In the genomic region with DNA sequence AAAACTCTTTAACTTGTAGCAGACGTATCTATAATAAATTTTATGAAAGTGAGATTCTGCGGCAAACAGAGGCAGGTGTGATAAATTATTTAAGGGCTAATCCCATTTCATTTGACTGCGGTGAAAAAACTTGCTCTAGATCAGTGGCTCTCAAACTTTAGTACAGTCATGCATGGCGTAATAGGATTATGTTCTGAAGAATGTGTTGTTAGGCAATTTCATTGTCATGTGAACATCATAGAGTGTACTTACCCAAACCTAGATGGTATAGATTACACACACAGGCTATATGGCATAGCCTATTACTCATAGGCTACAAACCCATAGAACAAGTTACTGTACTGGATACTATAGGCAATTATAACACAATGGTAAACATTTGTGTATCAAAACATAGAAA, we compare ENCODE assay signal across 15 cellular contexts.
DNase-seq lines count a peak whose midpoint lies in the region; FAIRE-seq and TF ChIP-seq lines count a peak whose summit lies in the region.
"Had no signal": no experiment of that assay in that cellular context is flagged by ENCODE, and none has a peak within 500 bp of the region (broad histone marks: within the 10 kb centered on the region; RNA-seq: fewer than 3 reads in every experiment).

No MANE protein-coding gene starts in this region.

- 0 out of 2 replicates have a peak overlapping the region, but pooled peaks have one; percentile 5 for H3K27ac ChIP-seq in GM23248
- no peak overlapping the region for H3K27ac ChIP-seq in astrocyte (ENCODE audit: low read depth, low read length)
- H3K27ac ChIP-seq in mesenchymal stem cell (ENCODE audit: low read length, poor library complexity, severe bottlenecking) = no peak overlapping the region
- no peak overlapping the region for H3K27ac ChIP-seq in coronary artery
- H3K27ac ChIP-seq: sigmoid colon, SJSA1 had no signal

- H3K36me3 Mint-ChIP-seq in astrocyte (ENCODE audit: low read depth, unreplicated experiment) = peaks cover 21% of the 10 kb centered on the region

- no peak overlapping the region for H2AFZ ChIP-seq in GM23248
- H2AFZ ChIP-seq in astrocyte (ENCODE audit: low read depth, low read length) = no peak overlapping the region
- H2AFZ ChIP-seq in mesenchymal stem cell (ENCODE audit: low read depth, low read length) = no peak overlapping the region

- TF ChIP-seq CTCF in astrocyte (IDR thresholded peaks at IDR 0.05; ENCODE audit: insufficient read depth, low read depth, low read length) = no peak
- TF ChIP-seq CTCF in coronary artery (IDR thresholded peaks at IDR 0.05) = no peak
- TF ChIP-seq CTCF in GM20000 (IDR thresholded peaks at IDR 0.05; ENCODE audit: extremely low read depth, missing control alignments) = no peak

- H3K36me3 ChIP-seq in GM23248 (ENCODE audit: low read depth) (peaks cover 70% of the 10 kb centered on the region), astrocyte (ENCODE audit: insufficient read depth, low read length) (no peaks in the 10 kb centered on the region), mesenchymal stem cell (ENCODE audit: control insufficient read depth in 1 of 2, insufficient read depth in 2 of 2, low read depth in 1 of 2, low read length in 2 of 2) (peaks cover 13 to 44% of the 10 kb centered on the region in 2 experiments)

- no peaks in the 10 kb centered on the region for H3K4me1 Mint-ChIP-seq in astrocyte (ENCODE audit: low read depth, unreplicated experiment)
- H3K4me1 Mint-ChIP-seq: natural killer cell had no signal

- no peaks in the 10 kb centered on the region for H3K79me2 ChIP-seq in GM23248 (ENCODE audit: insufficient read depth)
- H3K79me2 ChIP-seq in astrocyte (ENCODE audit: insufficient read depth, low read length) = no peaks in the 10 kb centered on the region

- H3K4me3 Mint-ChIP-seq in astrocyte (ENCODE audit: unreplicated experiment) = no peak overlapping the region
- H3K4me3 Mint-ChIP-seq: natural killer cell had no signal

- H3K27me3 ChIP-seq in GM23248 (replicated peaks; ENCODE audit: insufficient read depth) (no peaks in the 10 kb centered on the region), astrocyte (ENCODE audit: insufficient read depth, low read length) (no peaks in the 10 kb centered on the region), mesenchymal stem cell (ENCODE audit: control insufficient read depth in 1 of 2, insufficient read depth in 1 of 2, low read length in 2 of 2) (no peaks in the 10 kb centered on the region)
- H3K27me3 ChIP-seq: sigmoid colon, SJSA1 had no signal

- H3K9ac ChIP-seq in GM23248 (no peak overlapping the region), astrocyte (ENCODE audit: low read length) (no peak overlapping the region), mesenchymal stem cell (ENCODE audit: low read length) (no peak overlapping the region)

- peaks cover 12% of the 10 kb centered on the region; the same call in 1 of the 2 replicates for H3F3A ChIP-seq in GM23248 (ENCODE audit: insufficient read depth)

- H2BK12ac ChIP-seq in mesenchymal stem cell (ENCODE audit: low read length in 2 of 2) = no peak overlapping the region

- WGBS in GM23248 (ENCODE audit: low coverage in 1 of 2, low lambda C conversion rate in 2 of 2, missing lambda C conversion rate in 2 of 2), 2 experiments = 97 to 100% methylated on average over 4 of the region's 4 CpGs
- 97% methylated on average over 4 of the region's 4 CpGs for WGBS in mesenchymal stem cell

- peak; percentile 56 for DNase-seq in GM23248
- peak; percentile 28 for DNase-seq in NCI-H1048 (lab: John Stamatoyannopoulos, UW)
- DNase-seq in astrocyte (ENCODE audit: low read depth) = peak; percentile 4
- peak; percentile 72 for DNase-seq in mesenchymal stem cell
- no peak for DNase-seq in stimulated activated CD4-positive, alpha-beta T cell treated with anti-CD3 and anti-CD28 coated beads, Interleukin-2, amount 100 ng/mL, for 24 hours
- DNase-seq in NCI-H446 treated with DMSO at 0.1 percent for 48 hours (lab: John Stamatoyannopoulos, UW) = no peak
- DNase-seq in coronary artery (ENCODE audit: low spot score) = no peak
- no peak for DNase-seq in GM20000 (ENCODE audit: low spot score)
- DNase-seq: amygdala, head of caudate nucleus, left colon, natural killer cell, NCI-H510A treated with DMSO at 0.1 percent for 48 hours, sigmoid colon had no signal

- H3K23ac ChIP-seq in mesenchymal stem cell (ENCODE audit: low read length in 2 of 2) = no peak overlapping the region

- H3K9me3 ChIP-seq in GM23248 (ENCODE audit: low read depth) (no peaks in the 10 kb centered on the region), astrocyte (ENCODE audit: insufficient read depth, low read depth, low read length) (no peaks in the 10 kb centered on the region), mesenchymal stem cell (ENCODE audit: control insufficient read depth, low read length) (peaks cover 5% of the 10 kb centered on the region)
- H3K9me3 ChIP-seq: sigmoid colon, SJSA1 had no signal

- H3K4me2 ChIP-seq in GM23248 (ENCODE audit: unreplicated experiment) (no peak overlapping the region), astrocyte (ENCODE audit: low read length) (no peak overlapping the region), mesenchymal stem cell (ENCODE audit: low read length, poor library complexity, severe bottlenecking) (no peak overlapping the region)

- no peaks in the 10 kb centered on the region for H3K9me2 ChIP-seq in GM23248 (ENCODE audit: insufficient read depth)

- H2BK15ac ChIP-seq in mesenchymal stem cell (ENCODE audit: low read depth, poor library complexity, severe bottlenecking) = no peak overlapping the region

- no peaks in the 10 kb centered on the region for H3K27me3 Mint-ChIP-seq in astrocyte (ENCODE audit: low read depth, unreplicated experiment)

- no peaks in the 10 kb centered on the region for H3K9me3 Mint-ChIP-seq in astrocyte (ENCODE audit: unreplicated experiment)
- H3K9me3 Mint-ChIP-seq: natural killer cell had no signal

- no peak overlapping the region for H2AK5ac ChIP-seq in mesenchymal stem cell (ENCODE audit: low read length, severe bottlenecking)

- H3K14ac ChIP-seq in mesenchymal stem cell (ENCODE audit: low read length in 2 of 2) = no peak overlapping the region

- no peaks in the 10 kb centered on the region for H3K4me1 ChIP-seq in GM23248 (ENCODE audit: insufficient read depth)
- H3K4me1 ChIP-seq in astrocyte (ENCODE audit: insufficient read depth, low read length) = no peaks in the 10 kb centered on the region
- H3K4me1 ChIP-seq in mesenchymal stem cell (ENCODE audit: control insufficient read depth, insufficient read depth, low read depth, low read length) = peaks cover 1% of the 10 kb centered on the region
- H3K4me1 ChIP-seq: sigmoid colon had no signal

- H4K91ac ChIP-seq in mesenchymal stem cell (ENCODE audit: low read length) = no peak overlapping the region

- FAIRE-seq in astrocyte (lab: Jason Lieb, UNC) = no peak

- no peak overlapping the region for H3K18ac ChIP-seq in mesenchymal stem cell (ENCODE audit: low read depth in 1 of 2, low read length in 2 of 2)

- H3K4me3 ChIP-seq in GM23248 (no peak overlapping the region), astrocyte (ENCODE audit: insufficient read depth, low read depth, low read length) (no peak overlapping the region), mesenchymal stem cell (ENCODE audit: insufficient read depth in 1 of 2, low read depth in 1 of 2, low read length in 2 of 2) (no peak overlapping the region), coronary artery (no peak overlapping the region)
- H3K4me3 ChIP-seq: sigmoid colon, SJSA1 had no signal

- no peaks in the 10 kb centered on the region for H4K20me1 ChIP-seq in GM23248 (ENCODE audit: insufficient read depth)
- no peaks in the 10 kb centered on the region for H4K20me1 ChIP-seq in astrocyte (ENCODE audit: insufficient read depth, low read length)

- no peak overlapping the region for H2BK120ac ChIP-seq in mesenchymal stem cell (ENCODE audit: low read depth, low read length)

- no peak overlapping the region for H4K8ac ChIP-seq in mesenchymal stem cell (ENCODE audit: low read length)

- H3K4ac ChIP-seq in mesenchymal stem cell (ENCODE audit: low read depth in 1 of 2, low read length in 2 of 2) = no peak overlapping the region

- in situ Hi-C loops in GM23248 (cut with MboI) = loop anchor here (25.0 kb wide), 1 partner anchor 349 kb away; no protein-coding TSS in a partner anchor

- H3K79me1 ChIP-seq in mesenchymal stem cell (replicated peaks; ENCODE audit: low read length, poor library complexity, severe bottlenecking) = no peaks in the 10 kb centered on the region

- H3K27ac Mint-ChIP-seq in astrocyte (ENCODE audit: unreplicated experiment) = no peak overlapping the region
- H3K27ac Mint-ChIP-seq: natural killer cell had no signal

- no peak overlapping the region for H2BK5ac ChIP-seq in mesenchymal stem cell (ENCODE audit: low read depth, low read length, poor library complexity, severe bottlenecking)

Comparison
In these comparisons a context has a peak if more than half of its experiments do, and no peak if none do; other contexts are left out.
1. DNase-seq: peak in GM23248 (single experiment), NCI-H1048 (single experiment), astrocyte (single experiment) and mesenchymal stem cell (single experiment); none in stimulated activated CD4-positive, alpha-beta T cell treated with anti-CD3 and anti-CD28 coated beads, Interleukin-2, amount 100 ng/mL, for 24 hours (0 of 2), NCI-H446 treated with DMSO at 0.1 percent for 48 hours (single experiment), coronary artery (single experiment) and GM20000 (single experiment).